In genomic region chr5:43396762-43397304, GRCh38 we compare ENCODE assay signal across 1 cellular context.
TF ChIP-seq lines count a peak whose summit lies in the region.

No MANE protein-coding gene starts in this region.

TF ChIP-seq in K562, 482 proteins besides CTCF, POLR2A, EP300 and RAD21 (continued from another document):
- peak; percentile 97 for TF ChIP-seq ZBTB33 (CRISPR knock-in tag; IDR thresholded peaks at IDR 0.05)
- no peak for TF ChIP-seq MLLT1 (IDR thresholded peaks at IDR 0.05)
- TF ChIP-seq RBM15 (IDR thresholded peaks at IDR 0.05; ENCODE audit: insufficient read depth, low read length) = no peak
